ENCODE assay signal across 8 cellular contexts in genomic region chr7:75156913-75157399, GRCh38.
A peak's percentile ranks its signal among the peaks of the same experiment; 100 is the strongest.
DNase-seq lines count a peak whose midpoint lies in the region; ATAC-seq and TF ChIP-seq lines count a peak whose summit lies in the region.
"Not testable (repeated sequence)": the region's sequence is repeated elsewhere in the genome, so short reads cannot be mapped to it uniquely, and the experiment has no call there.

No MANE protein-coding gene starts in this region.

- not testable (repeated sequence) for H3K9me2 ChIP-seq in OCI-LY7 (ENCODE audit: insufficient read depth, low read length)

- H3K36me3 ChIP-seq in OCI-LY7 (ENCODE audit: insufficient read depth, low read length); ectodermal cell (ENCODE audit: control insufficient read depth, insufficient read depth, low read length); lung (ENCODE audit: control insufficient read depth in 2 of 2, insufficient read depth in 2 of 2, low read length in 2 of 2); vagina: not testable (repeated sequence)

- H3K4me2 ChIP-seq in OCI-LY7 (ENCODE audit: low read length) = 0 out of 2 replicates have a peak overlapping the region, but pooled peaks have one; percentile 64

- not testable (repeated sequence) for H3K79me2 ChIP-seq in OCI-LY7 (ENCODE audit: insufficient read depth, low read depth, low read length)

- ATAC-seq in GM19035 (IDR thresholded peaks at IDR 0.05; ENCODE audit: unreplicated experiment) (peak; percentile 86), HG02870 (IDR thresholded peaks at IDR 0.05; ENCODE audit: unreplicated experiment) (peak; percentile 86), lung (ENCODE audit: insufficient read depth, low FRiP score) (peak; percentile 98)

- H3K27ac ChIP-seq in OCI-LY7 (ENCODE audit: low read depth, low read length, poor library complexity, severe bottlenecking) = peak overlapping the region; percentile 40
- H3K27ac ChIP-seq in ectodermal cell (ENCODE audit: insufficient read depth, low read depth, low read length, poor library complexity, severe bottlenecking); vagina: not testable (repeated sequence)
- H3K27ac ChIP-seq in lung (ENCODE audit: low read depth in 1 of 2, low read length in 1 of 2) = peak overlapping the region in 1 of 2 donors; percentile 53

- CTCF ChIA-PET in OCI-LY7 (lab: Charles Lee; ENCODE audit: unreplicated experiment) = not testable (repeated sequence)

- DNase-seq in OCI-LY7 (ENCODE audit: low spot score); vagina (ENCODE audit: extremely low spot score in 2 of 2): not testable (repeated sequence)
- peak; percentile 90 for DNase-seq in activated T-cell treated with anti-CD3 and anti-CD28 coated beads for 1 hour (ENCODE audit: low read depth)
- peak; percentile 95 for DNase-seq in lung (ENCODE audit: low spot score)
- DNase-seq in stimulated activated CD4-positive, alpha-beta T cell treated with anti-CD3 and anti-CD28 coated beads, Interleukin-1b, Interleukin-23, amount 100 ng/mL, for 24 hours (ENCODE audit: low read depth in 4 of 4, low spot score in 1 of 4) = peak; percentile 79 to 91 (median 88)

- H3K9me3 ChIP-seq in OCI-LY7 (ENCODE audit: low read length); ectodermal cell (ENCODE audit: control insufficient read depth, low read length); lung (ENCODE audit: control insufficient read depth in 2 of 2, insufficient read depth in 1 of 2, low read length in 1 of 2); vagina: not testable (repeated sequence)

- POLR2A ChIA-PET in OCI-LY7 (lab: Charles Lee) = not testable (repeated sequence)

- TF ChIP-seq CTCF in OCI-LY7 (conservative IDR thresholded peaks at IDR 0.05; ENCODE audit: low read length); lung (IDR thresholded peaks at IDR 0.05; ENCODE audit: control extremely low read depth, extremely low read depth); vagina (IDR thresholded peaks at IDR 0.05): not testable (repeated sequence)

- H3K27me3 ChIP-seq in ectodermal cell (ENCODE audit: control insufficient read depth, insufficient read depth, low read length, poor library complexity, severe bottlenecking); lung (ENCODE audit: control insufficient read depth, insufficient read depth); vagina: not testable (repeated sequence)

- not testable (repeated sequence) for H3K4me1 ChIP-seq in OCI-LY7 (ENCODE audit: insufficient read depth, low read length, poor library complexity, severe bottlenecking); ectodermal cell (ENCODE audit: control insufficient read depth, insufficient read depth, low read length); lung (ENCODE audit: control insufficient read depth in 2 of 2, insufficient read depth in 2 of 2, low read length in 2 of 2); vagina

- BruUV-seq in OCI-LY7 (replicated peaks; lab: Mats Ljungman, UMichigan) = TSS peak; percentile 34

- WGBS in ectodermal cell, 2 experiments = 0 to 1% methylated on average over 9 to 13 of the region's 52 CpGs
- 0 to 1% methylated on average over 5 to 36 of the region's 52 CpGs for WGBS in lung, 2 donors

- H3K4me3 ChIP-seq in OCI-LY7 (ENCODE audit: low read depth, low read length, poor library complexity, severe bottlenecking) (peak overlapping the region; percentile 55), ectodermal cell (ENCODE audit: insufficient read depth, low read depth, low read length) (peak overlapping the region; percentile 13), vagina (peak overlapping the region; percentile 39 to 51)
- H3K4me3 ChIP-seq in lung = not testable (repeated sequence)

- not testable (repeated sequence) for H4K20me1 ChIP-seq in OCI-LY7 (ENCODE audit: insufficient read depth, low read length)

- intact Hi-C loops in OCI-LY7 (cut with micrococcal nuclease; ENCODE audit: unreplicated experiment); vagina (cut with DNase I): not testable (repeated sequence)

- H2AFZ ChIP-seq in OCI-LY7 (ENCODE audit: low read length) = not testable (repeated sequence)

- TF ChIP-seq POLR2A in vagina (IDR thresholded peaks at IDR 0.05) = not testable (repeated sequence)
